ENCODE assay signal across 6 cellular contexts in the genomic region with DNA sequence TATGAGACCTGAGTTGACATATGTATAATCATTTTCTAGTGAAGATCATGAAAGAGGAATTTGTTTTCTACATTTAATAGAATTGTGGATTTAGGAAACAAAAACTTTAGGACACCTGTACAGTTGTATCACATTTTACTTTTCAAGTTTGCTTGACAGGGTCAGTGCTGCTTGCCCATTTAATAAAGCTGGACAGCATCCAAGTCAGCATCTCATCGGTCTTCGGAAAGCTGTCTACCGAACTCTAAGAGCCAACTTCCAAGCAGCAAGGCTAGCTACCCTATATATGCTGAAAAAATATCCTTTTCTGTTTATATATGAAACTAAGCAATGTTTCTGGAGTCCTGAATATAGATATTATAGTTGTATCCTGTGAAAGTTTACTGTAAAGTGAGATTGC.
"Had no signal": no experiment of that assay in that cellular context is flagged by ENCODE, and none has a peak within 500 bp of the region (broad histone marks: within the 10 kb centered on the region; RNA-seq: fewer than 3 reads in every experiment).

No MANE protein-coding gene starts in this region.

- H3K4me1 Mint-ChIP-seq: GM23338, H9 had no signal

- H3K27ac Mint-ChIP-seq: GM23338 had no signal

- DNase-seq: H9, HCEC 1CT, IMR-90, KG1 had no signal

- H3K4me3 Mint-ChIP-seq: GM23338, H9 had no signal

- ATAC-seq: GM23338, K562 had no signal

- H3K9me3 Mint-ChIP-seq: GM23338, H9 had no signal
